Comparison of ENCODE assay signal across 9 cellular contexts in the genomic region with DNA sequence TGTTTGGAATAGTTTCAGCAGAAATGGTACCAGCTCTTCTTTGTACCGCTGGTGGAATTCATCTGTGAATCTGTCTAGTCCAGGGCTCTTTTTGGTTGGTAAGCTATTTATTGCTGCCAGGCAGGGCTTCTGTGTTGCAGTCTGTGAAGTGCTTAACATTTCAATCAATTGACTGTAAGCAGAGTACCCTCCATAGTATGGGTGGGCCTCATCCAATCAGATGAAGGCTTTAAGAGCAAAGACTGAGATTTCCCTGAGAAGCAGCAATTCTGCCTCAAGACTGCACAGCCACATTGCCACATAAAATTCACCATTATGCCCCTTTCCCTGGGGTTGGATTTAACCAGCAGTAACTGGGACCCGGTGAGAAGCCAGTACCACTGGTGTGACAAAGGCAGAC.
"Had no signal": no experiment of that assay in that cellular context is flagged by ENCODE, and none has a peak within 500 bp of the region (broad histone marks: within the 10 kb centered on the region; RNA-seq: fewer than 3 reads in every experiment).

No MANE protein-coding gene starts in this region.

- FAIRE-seq: H1, H54, HepG2 had no signal

- ATAC-seq: GM23338, HepG2 had no signal

- H3K4me3 ChIP-seq: GM23338 had no signal

- H2AFZ ChIP-seq: GM23338 had no signal

- H3K4me2 ChIP-seq: GM23338 had no signal

- H3K27ac ChIP-seq: HL-60 had no signal

- DNase-seq: H9, HCEC 1CT, HFFc6, KG1 had no signal
